In genomic region chr18:8895987-8896619, GRCh38 we compare ENCODE assay signal across 15 cellular contexts.
A peak's percentile ranks its signal among the peaks of the same experiment; 100 is the strongest.
DNase-seq lines count a peak whose midpoint lies in the region; ATAC-seq, FAIRE-seq and TF ChIP-seq lines count a peak whose summit lies in the region.
"Had no signal": no experiment of that assay in that cellular context is flagged by ENCODE, and none has a peak within 500 bp of the region (broad histone marks: within the 10 kb centered on the region; RNA-seq: fewer than 3 reads in every experiment).

No MANE protein-coding gene starts in this region.

- no peak for FAIRE-seq in GM19239 (lab: Jason Lieb, UNC)
- FAIRE-seq: kidney had no signal

- DNase-seq in AG08395 (ENCODE audit: low spot score): peak; percentile 88
- DNase-seq in HFF-Myc (ENCODE audit: extremely low read depth, low read depth): peak; percentile 95
- DNase-seq in astrocyte of the cerebellum (ENCODE audit: low read depth): peak; percentile 60
- DNase-seq in foreskin melanocyte: peak; percentile 75
- DNase-seq in DMS79 (lab: John Stamatoyannopoulos, UW): no peak
- DNase-seq in GM19239 (ENCODE audit: insufficient read length, low spot score): no peak
- DNase-seq: activated CD4-positive, alpha-beta T cell treated with anti-CD3 and anti-CD28 coated beads for 36 hours; activated T-cell treated with anti-CD3 and anti-CD28 coated beads, Interleukin-2, amount 50 U/mL, for 24 hours; kidney; NCI-H187; NCI-H774 had no signal

- H3K4me3 ChIP-seq in HFF-Myc (replicated peaks; ENCODE audit: low read depth, low read length) (no peak overlapping the region), astrocyte of the cerebellum (ENCODE audit: low read depth, low read length) (no peak overlapping the region)
- H3K4me3 ChIP-seq: BLaER1 treated with 17β-estradiol and CSF1 and Interleukin-3, amounts not matched to agents 10 nM and 100 nM; tibial nerve had no signal

- ATAC-seq in GM21367 (IDR thresholded peaks at IDR 0.05; ENCODE audit: unreplicated experiment) (no peak), HG03442 (IDR thresholded peaks at IDR 0.05; ENCODE audit: unreplicated experiment) (no peak)
- ATAC-seq: activated CD4-positive, alpha-beta T cell treated with anti-CD3 and anti-CD28 coated beads for 36 hours had no signal

- in situ Hi-C loops in astrocyte of the cerebellum (cut with HindIII; ENCODE audit: low sequenced_read_pairs): no loop called here

- TF ChIP-seq CTCF in HFF-Myc (IDR thresholded peaks at IDR 0.05; ENCODE audit: low read depth, low read length, missing control alignments) (no peak), astrocyte of the cerebellum (IDR thresholded peaks at IDR 0.05; ENCODE audit: low read depth, low read length, missing control alignments) (no peak)

Comparison
In these comparisons a context has a peak if more than half of its experiments do, and no peak if none do; other contexts are left out.
1. DNase-seq: peak in AG08395 (single experiment), HFF-Myc (single experiment), astrocyte of the cerebellum (single experiment) and foreskin melanocyte (single experiment); none in DMS79 (single experiment) and GM19239 (single experiment).